12 cellular contexts compared by ENCODE assay signal in genomic region chr20:25280051-25280573, GRCh38. TPM values are rescaled to one million over a fixed set of nuclear protein-coding genes. Genes with fewer than 3 reads are reported as not detected.
DNase-seq lines count a peak whose midpoint lies in the region; ATAC-seq and TF ChIP-seq lines count a peak whose summit lies in the region.
"Had no signal": no experiment of that assay in that cellular context is flagged by ENCODE, and none has a peak within 500 bp of the region (broad histone marks: within the 10 kb centered on the region; RNA-seq: fewer than 3 reads in every experiment).

No MANE protein-coding gene starts in this region.

- peaks cover 0 to 2% (median 0%) of the 10 kb centered on the region in 7 donors for H3K9me3 Mint-ChIP-seq in CD14-positive monocyte
- H3K9me3 Mint-ChIP-seq: dendritic cell treated with granulocyte-macrophage colony-stimulating factor and Interleukin-4, amounts not matched to agents 40 ng/mL and 50 ng/mL, for 4 days; naive thymus-derived CD8-positive, alpha-beta T cell had no signal

- no peak overlapping the region for H3K4me3 ChIP-seq in muscle layer of colon (ENCODE audit: low read depth in 1 of 2, low read length in 2 of 2)
- H3K4me3 ChIP-seq: hepatocyte had no signal

- DNase-seq in CD14-positive monocyte (ENCODE audit: low spot score) = peak; percentile 37
- DNase-seq in NCI-H146 treated with DMSO at 0.1 percent for 48 hours (lab: John Stamatoyannopoulos, UW; ENCODE audit: unreplicated experiment) = peak; percentile 73
- DNase-seq in cerebellar cortex (ENCODE audit: low spot score) = peak; percentile 62
- no peak for DNase-seq in ecto neural progenitor cell (ENCODE audit: low spot score)
- DNase-seq in RKO (ENCODE audit: low spot score) = no peak
- DNase-seq: stimulated activated CD4-positive, alpha-beta T cell treated with anti-CD3 and anti-CD28 coated beads, Interleukin-2, amount 100 ng/mL, for 48 hours had no signal

- intact Hi-C loops in CD14-positive monocyte (cut with micrococcal nuclease) = no loop called here

- H3K27ac ChIP-seq in muscle layer of colon (ENCODE audit: low read depth, low read length) = peak overlapping the region; percentile 42
- H3K27ac ChIP-seq: hepatocyte had no signal

- H3K27me3 Mint-ChIP-seq in CD14-positive monocyte (ENCODE audit: low read depth in 3 of 3) = no peaks in the 10 kb centered on the region
- H3K27me3 Mint-ChIP-seq: dendritic cell treated with granulocyte-macrophage colony-stimulating factor and Interleukin-4, amounts not matched to agents 40 ng/mL and 50 ng/mL, for 4 days; naive thymus-derived CD8-positive, alpha-beta T cell had no signal

- H3K9ac ChIP-seq in muscle layer of colon (ENCODE audit: low read length) = no peak overlapping the region

- peaks cover 85% of the 10 kb centered on the region for H3K36me3 ChIP-seq in muscle layer of colon (ENCODE audit: insufficient read depth, low read length)

- ATAC-seq in HG03095 (IDR thresholded peaks at IDR 0.05; ENCODE audit: unreplicated experiment) = no peak
- no peak for ATAC-seq in GM18517 (IDR thresholded peaks at IDR 0.05; ENCODE audit: unreplicated experiment)
- ATAC-seq: naive thymus-derived CD8-positive, alpha-beta T cell had no signal

- H3K4me1 Mint-ChIP-seq in CD14-positive monocyte = no peaks in the 10 kb centered on the region

- H3K27me3 ChIP-seq in muscle layer of colon (ENCODE audit: control insufficient read depth in 1 of 2, insufficient read depth in 2 of 2, low read length in 2 of 2) = no peaks in the 10 kb centered on the region
- H3K27me3 ChIP-seq: hepatocyte had no signal

- H3K4me3 Mint-ChIP-seq in CD14-positive monocyte = no peak overlapping the region
- H3K4me3 Mint-ChIP-seq: dendritic cell treated with granulocyte-macrophage colony-stimulating factor and Interleukin-4, amounts not matched to agents 40 ng/mL and 50 ng/mL, for 4 days had no signal

- TF ChIP-seq CTCF in CD14-positive monocyte (IDR thresholded peaks at IDR 0.05) = no peak

- H3K9me3 ChIP-seq in muscle layer of colon (ENCODE audit: low read length) = no peaks in the 10 kb centered on the region

- no peaks in the 10 kb centered on the region for H3K4me1 ChIP-seq in muscle layer of colon (ENCODE audit: insufficient read depth, low read length)

- no peak overlapping the region for H3K27ac Mint-ChIP-seq in CD14-positive monocyte
- H3K27ac Mint-ChIP-seq: dendritic cell treated with granulocyte-macrophage colony-stimulating factor and Interleukin-4, amounts not matched to agents 40 ng/mL and 50 ng/mL, for 4 days had no signal

- peaks cover 73 to 95% of the 10 kb centered on the region in 2 donors for H3K36me3 Mint-ChIP-seq in CD14-positive monocyte

RNA-seq across cellular contexts. Expression of gene PYGB, which starts 32.2 kb away (rescaled TPM):
- 10 to 100 TPM; 26.7 to 33.2 TPM for polyA plus RNA-seq in CD14-positive monocyte

Comparison
In these comparisons a context has a peak if more than half of its experiments do, and no peak if none do; other contexts are left out.
1. DNase-seq: peak in CD14-positive monocyte (single experiment), NCI-H146 treated with DMSO at 0.1 percent for 48 hours (single experiment) and cerebellar cortex (single experiment); none in ecto neural progenitor cell (single experiment) and RKO (single experiment).